ENCODE assay signal across 20 cellular contexts in genomic region chr9:75120661-75121060, GRCh38. TPM values are rescaled to one million over a fixed set of nuclear protein-coding genes. Genes with fewer than 3 reads are reported as not detected.
DNase-seq lines count a peak whose midpoint lies in the region; ATAC-seq and TF ChIP-seq lines count a peak whose summit lies in the region.
"Had no signal": no experiment of that assay in that cellular context is flagged by ENCODE, and none has a peak within 500 bp of the region (broad histone marks: within the 10 kb centered on the region; RNA-seq: fewer than 3 reads in every experiment).

No MANE protein-coding gene starts in this region.

- H3K9me3 Mint-ChIP-seq in CD8-positive, alpha-beta T cell, result no peaks in the 10 kb centered on the region
- H3K9me3 Mint-ChIP-seq in activated CD4-positive, alpha-beta memory T cell treated with anti-CD3 and anti-CD28 coated beads, Interleukin-2, amount 10 ng/mL, durations not matched to agents 7 days and 5 days, result peaks cover 12% of the 10 kb centered on the region
- H3K9me3 Mint-ChIP-seq in glutamatergic neuron (ENCODE audit: unreplicated experiment), result no peaks in the 10 kb centered on the region

- H3K27me3 ChIP-seq in CD8-positive, alpha-beta T cell (ENCODE audit: insufficient read depth, low read length), result no peaks in the 10 kb centered on the region
- H3K27me3 ChIP-seq in lower lobe of right lung (ENCODE audit: low read depth), result no peaks in the 10 kb centered on the region
- H3K27me3 ChIP-seq: adrenal gland, gastrocnemius medialis, transverse colon had no signal

- peaks cover 64% of the 10 kb centered on the region for H3K36me3 Mint-ChIP-seq in CD8-positive, alpha-beta T cell
- peaks cover 76% of the 10 kb centered on the region for H3K36me3 Mint-ChIP-seq in activated CD4-positive, alpha-beta memory T cell treated with anti-CD3 and anti-CD28 coated beads, Interleukin-2, amount 10 ng/mL, durations not matched to agents 7 days and 5 days (ENCODE audit: low read depth)
- H3K36me3 Mint-ChIP-seq in glutamatergic neuron (ENCODE audit: unreplicated experiment), result peaks cover 10% of the 10 kb centered on the region

- H3K27ac Mint-ChIP-seq in CD8-positive, alpha-beta T cell, result peak overlapping the region; percentile 42
- peak overlapping the region; percentile 22 for H3K27ac Mint-ChIP-seq in activated CD4-positive, alpha-beta memory T cell treated with anti-CD3 and anti-CD28 coated beads, Interleukin-2, amount 10 ng/mL, durations not matched to agents 7 days and 5 days
- no peak overlapping the region for H3K27ac Mint-ChIP-seq in glutamatergic neuron (ENCODE audit: unreplicated experiment)

- no peak overlapping the region for H3K27ac ChIP-seq in CD8-positive, alpha-beta T cell (ENCODE audit: low read depth, low read length)
- no peak overlapping the region for H3K27ac ChIP-seq in lower lobe of right lung
- H3K27ac ChIP-seq: gastrocnemius medialis, transverse colon had no signal

- no peaks in the 10 kb centered on the region for H3K27me3 Mint-ChIP-seq in CD8-positive, alpha-beta T cell (ENCODE audit: low read depth)
- no peaks in the 10 kb centered on the region for H3K27me3 Mint-ChIP-seq in activated CD4-positive, alpha-beta memory T cell treated with anti-CD3 and anti-CD28 coated beads, Interleukin-2, amount 10 ng/mL, durations not matched to agents 7 days and 5 days
- H3K27me3 Mint-ChIP-seq in glutamatergic neuron (ENCODE audit: unreplicated experiment), result no peaks in the 10 kb centered on the region

- peaks cover 68% of the 10 kb centered on the region for H3K4me1 Mint-ChIP-seq in CD8-positive, alpha-beta T cell (ENCODE audit: low read depth)
- H3K4me1 Mint-ChIP-seq in activated CD4-positive, alpha-beta memory T cell treated with anti-CD3 and anti-CD28 coated beads, Interleukin-2, amount 10 ng/mL, durations not matched to agents 7 days and 5 days, result peaks cover 62% of the 10 kb centered on the region
- H3K4me1 Mint-ChIP-seq in glutamatergic neuron (ENCODE audit: low read depth, unreplicated experiment), result no peaks in the 10 kb centered on the region

- intact Hi-C loops in CD8-positive, alpha-beta T cell (cut with DNase I, micrococcal nuclease), result no loop called here
- intact Hi-C loops in lower lobe of right lung (cut with DNase I), result no loop called here

- H3K4me3 Mint-ChIP-seq in CD8-positive, alpha-beta T cell, result no peak overlapping the region
- H3K4me3 Mint-ChIP-seq in activated CD4-positive, alpha-beta memory T cell treated with anti-CD3 and anti-CD28 coated beads, Interleukin-2, amount 10 ng/mL, durations not matched to agents 7 days and 5 days, result no peak overlapping the region
- H3K4me3 Mint-ChIP-seq in glutamatergic neuron (ENCODE audit: unreplicated experiment), result no peak overlapping the region

- ATAC-seq in CD8-positive, alpha-beta T cell, result no peak
- ATAC-seq in lower lobe of right lung, result peak; percentile 28 to 63
- ATAC-seq in GM19467 (IDR thresholded peaks at IDR 0.05; ENCODE audit: unreplicated experiment), result no peak
- ATAC-seq: gastrocnemius medialis, left ventricle myocardium superior, sciatic nerve had no signal

- TF ChIP-seq CTCF in CD8-positive, alpha-beta T cell (IDR thresholded peaks at IDR 0.05), result no peak
- TF ChIP-seq CTCF in lower lobe of right lung (IDR thresholded peaks at IDR 0.05) (no peak), glutamatergic neuron (IDR thresholded peaks at IDR 0.05; ENCODE audit: partially characterized antibody, unreplicated experiment) (no peak)

- CTCF ChIA-PET in CD8-positive, alpha-beta T cell (lab: Charles Lee), result interaction anchor here (1.0 to 1.4 kb wide), 2 partner anchors 14 to 65 kb away, joined by 4 to 6 read pairs; no protein-coding TSS in a partner anchor
- CTCF ChIA-PET in activated CD4-positive, alpha-beta memory T cell treated with anti-CD3 and anti-CD28 coated beads, Interleukin-2, amount 10 ng/mL, durations not matched to agents 7 days and 5 days (lab: Charles Lee), result interaction anchor here (0.7 kb wide), 1 partner anchor 16 kb away, joined by 3 read pairs; no protein-coding TSS in a partner anchor

- H3K36me3 ChIP-seq in CD8-positive, alpha-beta T cell (ENCODE audit: insufficient read depth, low read length), result peaks cover 18% of the 10 kb centered on the region
- peaks cover 31% of the 10 kb centered on the region for H3K36me3 ChIP-seq in lower lobe of right lung
- H3K36me3 ChIP-seq: gastrocnemius medialis had no signal

- POLR2A ChIA-PET in CD8-positive, alpha-beta T cell (lab: Charles Lee), result interaction anchor here (1.3 kb wide), 1 partner anchor 33 kb away, joined by 3 read pairs; the partner anchor contains the start of genes NMRK1 and OSTF1
- POLR2A ChIA-PET in activated CD4-positive, alpha-beta memory T cell treated with anti-CD3 and anti-CD28 coated beads, Interleukin-2, amount 10 ng/mL, durations not matched to agents 7 days and 5 days (lab: Charles Lee), result interaction anchor here (0.9 to 1.4 kb wide), 2 partner anchors 10 to 32 kb away, joined by 3 read pairs; no protein-coding TSS in a partner anchor

- H3K9me3 ChIP-seq in CD8-positive, alpha-beta T cell (ENCODE audit: low read length), result no peaks in the 10 kb centered on the region
- no peaks in the 10 kb centered on the region for H3K9me3 ChIP-seq in lower lobe of right lung
- H3K9me3 ChIP-seq: adrenal gland, gastrocnemius medialis, transverse colon had no signal

- peaks cover 15% of the 10 kb centered on the region for H3K4me1 ChIP-seq in CD8-positive, alpha-beta T cell (ENCODE audit: insufficient read depth, low read length)
- H3K4me1 ChIP-seq in lower lobe of right lung, result peaks cover 13% of the 10 kb centered on the region
- H3K4me1 ChIP-seq: gastrocnemius medialis, transverse colon had no signal

- H3K4me3 ChIP-seq in CD8-positive, alpha-beta T cell (ENCODE audit: low read depth, low read length), result no peak overlapping the region
- H3K4me3 ChIP-seq in lower lobe of right lung, result no peak overlapping the region
- H3K4me3 ChIP-seq: adrenal gland, gastrocnemius medialis, transverse colon had no signal

- DNase-seq in CD1c-positive myeloid dendritic cell (ENCODE audit: extremely low spot score), result peak; percentile 64
- DNase-seq in CD8-positive, alpha-beta T cell, result no peak
- no peak for DNase-seq in activated CD4-positive, alpha-beta memory T cell treated with anti-CD3 and anti-CD28 coated beads, Interleukin-2, amount 10 ng/mL, durations not matched to agents 7 days and 5 days
- DNase-seq in lower lobe of right lung, result no peak
- DNase-seq in glutamatergic neuron, result no peak
- DNase-seq in COLO829 (ENCODE audit: low spot score), result no peak
- DNase-seq in superior temporal gyrus (ENCODE audit: extremely low spot score), result no peak
- DNase-seq: activated CD8-positive, alpha-beta memory T cell treated with anti-CD3 and anti-CD28 coated beads for 24 hours; adrenal gland; Calu3; EL; gastrocnemius medialis; left ventricle myocardium superior; NCI-H1417; NCI-H2107; NCI-H510A treated with DMSO at 0.1 percent for 48 hours; stimulated activated naive CD4-positive, alpha-beta T cell treated with Interleukin-2 at 50 U/mL for 16 hours; transverse colon had no signal

RNA-seq across cellular contexts. Expression of gene OSTF1, which starts 32.3 kb away (rescaled TPM):
- total RNA-seq in CD8-positive, alpha-beta T cell, result 10 to 100 TPM; 29.1 to 30.3 TPM
- total RNA-seq in activated CD4-positive, alpha-beta memory T cell treated with anti-CD3 and anti-CD28 coated beads, Interleukin-2, amount 10 ng/mL, durations not matched to agents 7 days and 5 days, result 100 to 1,000 TPM; 253 to 255 TPM
- 91.2 TPM for total RNA-seq in lower lobe of right lung
- 38.4 TPM for total RNA-seq in glutamatergic neuron (ENCODE audit: unreplicated experiment)

RNA-seq across cellular contexts. Expression of gene NMRK1, which starts 32.7 kb away (rescaled TPM):
- 10 to 100 TPM; 35.8 to 37.2 TPM for total RNA-seq in CD8-positive, alpha-beta T cell
- 10 to 100 TPM; 74.2 to 76.7 TPM for total RNA-seq in activated CD4-positive, alpha-beta memory T cell treated with anti-CD3 and anti-CD28 coated beads, Interleukin-2, amount 10 ng/mL, durations not matched to agents 7 days and 5 days
- total RNA-seq in lower lobe of right lung, result 38.5 TPM
- total RNA-seq in glutamatergic neuron (ENCODE audit: unreplicated experiment), result 6.1 TPM

Comparison
In these comparisons a context has a peak if more than half of its experiments do, and no peak if none do; other contexts are left out.
1. ATAC-seq: peak in lower lobe of right lung (2 of 2); none in CD8-positive, alpha-beta T cell (single experiment) and GM19467 (single experiment).